Comparison of ENCODE assay signal across 17 cellular contexts in the genomic region with DNA sequence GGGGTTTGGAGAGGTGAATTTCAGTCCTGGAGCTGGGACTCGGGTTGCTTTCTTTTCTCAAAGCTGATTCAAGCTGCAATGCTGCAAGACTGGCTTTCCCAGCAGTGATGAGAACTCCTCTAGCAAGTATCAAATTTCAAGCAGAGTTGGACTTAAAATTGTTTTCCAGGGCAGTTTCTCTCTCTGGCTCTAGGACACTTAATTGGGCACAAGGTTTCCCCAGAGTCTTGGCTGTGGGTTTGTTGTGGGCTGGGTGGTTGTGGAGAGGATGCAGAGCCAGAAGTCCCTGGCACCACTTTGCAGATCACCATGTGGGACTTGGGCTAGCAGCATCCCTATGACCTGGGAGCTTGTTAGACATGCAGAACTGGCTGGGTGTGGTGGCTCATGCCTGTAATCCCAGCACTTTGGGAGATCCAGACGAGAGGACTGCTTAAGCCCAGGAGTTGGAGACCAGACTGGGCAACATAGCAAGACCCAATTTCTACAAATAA. TPM values are rescaled to one million over a fixed set of nuclear protein-coding genes. Genes with fewer than 3 reads are reported as not detected.
A peak's percentile ranks its signal among the peaks of the same experiment; 100 is the strongest.
DNase-seq lines count a peak whose midpoint lies in the region; ATAC-seq and TF ChIP-seq lines count a peak whose summit lies in the region.
"Had no signal": no experiment of that assay in that cellular context is flagged by ENCODE, and none has a peak within 500 bp of the region (broad histone marks: within the 10 kb centered on the region; RNA-seq: fewer than 3 reads in every experiment).

No MANE protein-coding gene starts in this region.

- no peak overlapping the region for H3K9ac ChIP-seq in PC-3 (ENCODE audit: low read length)

- CTCF ChIA-PET in PC-3 (lab: Charles Lee), result no interaction called here
- CTCF ChIA-PET in Calu3 (lab: Charles Lee), result no interaction called here

- H3K9me3 Mint-ChIP-seq in chondrocyte (ENCODE audit: low read depth) (peaks cover 9% of the 10 kb centered on the region), Calu3 (ENCODE audit: low read depth, unreplicated experiment) (peaks cover 8% of the 10 kb centered on the region)

- H3K27ac Mint-ChIP-seq in chondrocyte (ENCODE audit: unreplicated experiment) (peak overlapping the region; percentile 53), Calu3 (ENCODE audit: unreplicated experiment) (no peak overlapping the region)
- H3K27ac Mint-ChIP-seq: activated T-cell treated with anti-CD3 and anti-CD28 coated beads, Interleukin-2, amount 50 U/mL, for 24 hours; CD4-positive, alpha-beta memory T cell; T-helper 1 cell treated with Interleukin-12 subunit alpha and Interleukin-12 subunit beta and Interleukin-4 antibody, amounts not matched to agents 30 μg/mL and 1 μg/mL, for 36 hours had no signal

- H3K4me1 ChIP-seq in PC-3 (ENCODE audit: insufficient read depth, low read length) (peaks cover 45% of the 10 kb centered on the region), tibial artery (peaks cover 0 to 15% (median 2%) of the 10 kb centered on the region in 4 donors)
- H3K4me1 ChIP-seq: uterus had no signal

- H3K27me3 ChIP-seq in PC-3 (ENCODE audit: low read length), result no peaks in the 10 kb centered on the region
- no peaks in the 10 kb centered on the region for H3K27me3 ChIP-seq in tibial artery
- H3K27me3 ChIP-seq: uterus had no signal

- H3K9me2 ChIP-seq in PC-3 (replicated peaks; ENCODE audit: low read length), result no peaks in the 10 kb centered on the region

- H3K4me2 ChIP-seq in PC-3 (ENCODE audit: low read length), result peak overlapping the region; percentile 66

- H3K4me3 Mint-ChIP-seq in chondrocyte (ENCODE audit: unreplicated experiment) (no peak overlapping the region), Calu3 (ENCODE audit: low read depth, unreplicated experiment) (no peak overlapping the region)
- H3K4me3 Mint-ChIP-seq: activated T-cell treated with anti-CD3 and anti-CD28 coated beads, Interleukin-2, amount 50 U/mL, for 24 hours; CD4-positive, alpha-beta memory T cell; T-helper 1 cell treated with Interleukin-12 subunit alpha and Interleukin-12 subunit beta and Interleukin-4 antibody, amounts not matched to agents 30 μg/mL and 1 μg/mL, for 36 hours had no signal

- H3K36me3 Mint-ChIP-seq in chondrocyte (ENCODE audit: low read depth) (peaks cover 1% of the 10 kb centered on the region), Calu3 (ENCODE audit: insufficient read depth, unreplicated experiment) (peaks cover 8% of the 10 kb centered on the region)
- H3K36me3 Mint-ChIP-seq: CD4-positive, alpha-beta memory T cell had no signal

- intact Hi-C loops in PC-3 (cut with micrococcal nuclease), result no loop called here
- intact Hi-C loops in tibial artery (cut with DNase I; ENCODE audit: low total_unique reads), result no loop called here
- intact Hi-C loops in Calu3 (cut with micrococcal nuclease; ENCODE audit: unreplicated experiment), result loop anchor here (2.0 kb wide), 1 partner anchor 37 kb away; no protein-coding TSS in a partner anchor

- H3K4me1 Mint-ChIP-seq in chondrocyte (ENCODE audit: low read depth) (peaks cover 22% of the 10 kb centered on the region), Calu3 (ENCODE audit: low read depth, unreplicated experiment) (peaks cover 30% of the 10 kb centered on the region)

- peak; percentile 63 for DNase-seq in PC-3
- no peak for DNase-seq in chondrocyte (ENCODE audit: low spot score)
- peak; percentile 20 for DNase-seq in medulla oblongata (ENCODE audit: extremely low spot score)
- DNase-seq in tibial artery, result peak; percentile 60 to 79
- DNase-seq in Calu3, result no peak
- DNase-seq: activated CD4-positive, alpha-beta T cell treated with anti-CD3 and anti-CD28 coated beads for 48 hours; activated T-cell treated with anti-CD3 and anti-CD28 coated beads, Interleukin-2, amount 50 U/mL, for 24 hours; amniotic stem cell; CD4-positive, alpha-beta memory T cell; EL; stimulated activated CD4-positive, alpha-beta T cell treated with anti-CD3 and anti-CD28 coated beads, Interleukin-2, amount 100 ng/mL, for 48 hours; uterus had no signal

- H3K4me3 ChIP-seq in PC-3 (ENCODE audit: low read length) (0 out of 2 replicates have a peak overlapping the region, but pooled peaks have one; percentile 31), tibial artery (no peak overlapping the region)
- H3K4me3 ChIP-seq: uterus had no signal

- TF ChIP-seq CTCF in PC-3 (conservative IDR thresholded peaks at IDR 0.05; ENCODE audit: low read depth, low read length), result no peak
- TF ChIP-seq CTCF in chondrocyte (IDR thresholded peaks at IDR 0.05), result no peak
- no peak for TF ChIP-seq CTCF in tibial artery (IDR thresholded peaks at IDR 0.05)
- no peak for TF ChIP-seq CTCF in Calu3 (IDR thresholded peaks at IDR 0.05; ENCODE audit: unreplicated experiment)

- BruUV-seq in PC-3 (replicated peaks; lab: Mats Ljungman, UMichigan) (no TSS peak), Calu3 (replicated peaks; lab: Mats Ljungman, UMichigan) (no TSS peak)

- no peaks in the 10 kb centered on the region for H3K9me3 ChIP-seq in PC-3 (ENCODE audit: low read length)
- H3K9me3 ChIP-seq in tibial artery, result peaks cover 0 to 10% (median 4%) of the 10 kb centered on the region in 3 donors
- H3K9me3 ChIP-seq: uterus had no signal

- H3K36me3 ChIP-seq in PC-3 (ENCODE audit: low read depth, low read length) (no peaks in the 10 kb centered on the region), tibial artery (no peaks in the 10 kb centered on the region)
- H3K36me3 ChIP-seq: uterus had no signal

- no peaks in the 10 kb centered on the region for H3F3A ChIP-seq in PC-3 (ENCODE audit: low read length, unreplicated experiment)

- H3K27ac ChIP-seq in PC-3 (ENCODE audit: low read length), result peak overlapping the region; percentile 63
- H3K27ac ChIP-seq in tibial artery, result no peak overlapping the region
- H3K27ac ChIP-seq: uterus had no signal

- peak overlapping the region; percentile 30; the same call in 1 of the 2 replicates for H2AFZ ChIP-seq in PC-3 (ENCODE audit: low read length)

- peaks cover 11% of the 10 kb centered on the region for H3K27me3 Mint-ChIP-seq in chondrocyte (ENCODE audit: low read depth)
- H3K27me3 Mint-ChIP-seq in Calu3 (ENCODE audit: unreplicated experiment), result no peaks in the 10 kb centered on the region

- ATAC-seq in PC-3 (no peak), HG03039 (IDR thresholded peaks at IDR 0.05; ENCODE audit: unreplicated experiment) (no peak), HG03045 (IDR thresholded peaks at IDR 0.05; ENCODE audit: unreplicated experiment) (no peak)

- H4K20me1 ChIP-seq in PC-3 (ENCODE audit: low read length), result no peaks in the 10 kb centered on the region

- POLR2A ChIA-PET in PC-3 (lab: Charles Lee; ENCODE audit: unreplicated experiment), result interaction anchor here (0.7 kb wide), 1 partner anchor 82 kb away, joined by 3 read pairs; no protein-coding TSS in a partner anchor

- no peaks in the 10 kb centered on the region for H3K79me2 ChIP-seq in PC-3 (ENCODE audit: low read length)

RNA-seq across cellular contexts. Expression of a gene that starts 16.8 kb away (rescaled TPM):
- total RNA-seq in PC-3 (2014; rRNA removed) (0.29 and 0.40 TPM in 2 replicates), chondrocyte (not detected in 3 replicates), Calu3 (2022) (0.73 and 1.7 TPM in 2 replicates)
- total RNA-seq: CD4-positive, alpha-beta memory T cell; glomerular endothelial cell; OCI-LY7; uterus had no signal

RNA-seq across cellular contexts. Expression of a gene that starts 38.3 kb away (rescaled TPM):
- total RNA-seq in PC-3 (2014; rRNA removed) (8.3 and 8.8 TPM in 2 replicates), chondrocyte (not detected in 3 replicates), Calu3 (2022) (26.4 and 62.5 TPM in 2 replicates)
- total RNA-seq: CD4-positive, alpha-beta memory T cell; glomerular endothelial cell; OCI-LY7 had no signal

Comparison
In these comparisons a context has a peak if more than half of its experiments do, and no peak if none do; other contexts are left out.
1. DNase-seq: peak in PC-3 (single experiment), medulla oblongata (single experiment) and tibial artery (2 of 2); none in chondrocyte (single experiment) and Calu3 (single experiment).